ENCODE assay signal across 29 cellular contexts in genomic region chr15:98221144-98221543, GRCh38.
"Had no signal": no experiment of that assay in that cellular context is flagged by ENCODE, and none has a peak within 500 bp of the region (broad histone marks: within the 10 kb centered on the region; RNA-seq: fewer than 3 reads in every experiment).

No MANE protein-coding gene starts in this region.

- H3K4me1 ChIP-seq: ascending aorta had no signal

- H3K27me3 ChIP-seq: ascending aorta had no signal

- H3K27ac ChIP-seq: ascending aorta, WERI-Rb-1 had no signal

- H3K4me3 ChIP-seq: ascending aorta had no signal

- H3K36me3 ChIP-seq: ascending aorta, WERI-Rb-1 had no signal

- ATAC-seq: activated CD8-positive, alpha-beta T cell treated with anti-CD3 and anti-CD28 coated beads for 36 hours; activated naive CD8-positive, alpha-beta T cell treated with anti-CD3 and anti-CD28 coated beads, Interleukin-2, amount 50 U/mL, for 24 hours; activated T-cell treated with anti-CD3 and anti-CD28 coated beads, Interleukin-2, amount 50 U/mL, for 4 hours; activated T-cell treated with anti-CD3 and anti-CD28 coated beads, Interleukin-2, amount 50 U/mL, for 72 hours; activated T-helper 17 cell treated with anti-CD3 and anti-CD28 coated beads, Interleukin-2, amount 50 U/mL, for 72 hours; WTC11 had no signal

- DNase-seq: activated CD4-positive, alpha-beta memory T cell treated with anti-CD3 and anti-CD28 coated beads for 36 hours; activated CD4-positive, alpha-beta T cell treated with anti-CD3 and anti-CD28 coated beads for 4 hours; activated CD4-positive, alpha-beta T cell treated with anti-CD3 and anti-CD28 coated beads, Interleukin-2, amount 10 ng/mL, durations not matched to agents 24 days and 14 days; activated CD4-positive, alpha-beta T cell treated with anti-CD3 and anti-CD28 coated beads, Interleukin-2, amount 50 U/mL, for 1 hour; activated CD4-positive, alpha-beta T cell treated with anti-CD3 and anti-CD28 coated beads, Interleukin-2, amount 50 U/mL, for 4 hours; activated CD4-positive, CD25-positive, alpha-beta regulatory T cell treated with anti-CD3 and anti-CD28 coated beads, Interleukin-2, amount 50 U/mL, for 72 hours; activated CD8-positive, alpha-beta memory T cell treated with anti-CD3 and anti-CD28 coated beads, Interleukin-2, amount 50 U/mL, for 4 hours; activated CD8-positive, alpha-beta T cell treated with anti-CD3 and anti-CD28 coated beads for 36 hours; activated effector memory CD4-positive, alpha-beta T cell treated with anti-CD3 and anti-CD28 coated beads, Interleukin-2, amount 50 U/mL, for 16 hours; activated gamma-delta T cell treated with Interleukin-2 at 50 U/mL for 16 hours; activated naive CD4-positive, alpha-beta T cell; activated naive CD4-positive, alpha-beta T cell treated with anti-CD3 and anti-CD28 coated beads, Interleukin-2, amount 10 ng/mL, durations not matched to agents 7 days and 5 days; activated naive CD8-positive, alpha-beta T cell treated with anti-CD3 and anti-CD28 coated beads, Interleukin-2, amount 10 ng/mL, durations not matched to agents 7 days and 5 days; activated naive CD8-positive, alpha-beta T cell treated with anti-CD3 and anti-CD28 coated beads, Interleukin-2, amount 50 U/mL, for 24 hours; activated T-cell treated with anti-CD3 and anti-CD28 coated beads for 4 hours; activated T-cell treated with anti-CD3 and anti-CD28 coated beads, Interleukin-2, amount 50 U/mL, for 1 hour; activated T-cell treated with anti-CD3 and anti-CD28 coated beads, Interleukin-2, amount 50 U/mL, for 4 hours; activated T-cell treated with anti-CD3 and anti-CD28 coated beads, Interleukin-2, amount 50 U/mL, for 72 hours; amygdala; anterior cingulate cortex; central memory CD4-positive, alpha-beta T cell; SW 1271; T-helper 1 cell; T-helper 2 cell; T-helper 9 cell; WERI-Rb-1 had no signal

- H3K9me3 ChIP-seq: ascending aorta had no signal
